Comparison of ENCODE assay signal across 16 cellular contexts in genomic region chr9:131347376-131348020, GRCh38. TPM values are rescaled to one million over a fixed set of nuclear protein-coding genes. Genes with fewer than 3 reads are reported as not detected.
"Had no signal": no experiment of that assay in that cellular context is flagged by ENCODE, and none has a peak within 500 bp of the region (broad histone marks: within the 10 kb centered on the region; RNA-seq: fewer than 3 reads in every experiment).

No MANE protein-coding gene starts in this region.

- H3K9me3 ChIP-seq: esophagus squamous epithelium, uterus had no signal

- H3K36me3 ChIP-seq: esophagus squamous epithelium, uterus had no signal

- ATAC-seq: activated CD8-positive, alpha-beta memory T cell treated with anti-CD3 and anti-CD28 coated beads, Interleukin-2, amount 10 ng/mL, durations not matched to agents 7 days and 5 days; activated T-cell treated with anti-CD3 and anti-CD28 coated beads, Interleukin-2, amount 50 U/mL, for 4 hours; left lobe of liver had no signal

- H3K27me3 ChIP-seq: uterus had no signal

- FAIRE-seq: astrocyte, colon, islet of Langerhans had no signal

- DNase-seq: activated CD4-positive, alpha-beta T cell treated with anti-CD3 and anti-CD28 coated beads, Interleukin-2, amount 50 U/mL, for 48 hours; activated CD8-positive, alpha-beta memory T cell treated with anti-CD3 and anti-CD28 coated beads, Interleukin-2, amount 10 ng/mL, durations not matched to agents 7 days and 5 days; activated gamma-delta T cell treated with Interleukin-2 at 50 U/mL for 16 hours; activated naive CD8-positive, alpha-beta T cell treated with anti-CD3 and anti-CD28 coated beads, Interleukin-2, amount 10 ng/mL, durations not matched to agents 7 days and 5 days; activated T-cell treated with anti-CD3 and anti-CD28 coated beads, Interleukin-2, amount 50 U/mL, for 4 hours; esophagus squamous epithelium; foreskin fibroblast; mesenchymal stem cell; T-helper 2 cell; uterus had no signal

- H3K4me3 ChIP-seq: esophagus squamous epithelium, skin epidermis, uterus had no signal

- H3K36me3 Mint-ChIP-seq: activated CD8-positive, alpha-beta memory T cell treated with anti-CD3 and anti-CD28 coated beads, Interleukin-2, amount 10 ng/mL, durations not matched to agents 7 days and 5 days; activated naive CD8-positive, alpha-beta T cell treated with anti-CD3 and anti-CD28 coated beads, Interleukin-2, amount 10 ng/mL, durations not matched to agents 7 days and 5 days had no signal

- H3K9ac ChIP-seq: parathyroid adenoma had no signal

- H3K27ac ChIP-seq: esophagus squamous epithelium, parathyroid adenoma, skin epidermis, uterus had no signal

- H3K4me1 ChIP-seq: parathyroid adenoma, uterus had no signal

- H3K4me3 Mint-ChIP-seq: activated CD8-positive, alpha-beta memory T cell treated with anti-CD3 and anti-CD28 coated beads, Interleukin-2, amount 10 ng/mL, durations not matched to agents 7 days and 5 days; activated naive CD8-positive, alpha-beta T cell treated with anti-CD3 and anti-CD28 coated beads, Interleukin-2, amount 10 ng/mL, durations not matched to agents 7 days and 5 days; activated T-cell treated with anti-CD3 and anti-CD28 coated beads, Interleukin-2, amount 50 U/mL, for 4 hours had no signal

- H3K27ac Mint-ChIP-seq: activated CD8-positive, alpha-beta memory T cell treated with anti-CD3 and anti-CD28 coated beads, Interleukin-2, amount 10 ng/mL, durations not matched to agents 7 days and 5 days; activated naive CD8-positive, alpha-beta T cell treated with anti-CD3 and anti-CD28 coated beads, Interleukin-2, amount 10 ng/mL, durations not matched to agents 7 days and 5 days had no signal

- H3K9me3 Mint-ChIP-seq: activated T-cell treated with anti-CD3 and anti-CD28 coated beads, Interleukin-2, amount 50 U/mL, for 4 hours had no signal

RNA-seq across cellular contexts. Expression of gene PLPP7, which starts 58.0 kb away (rescaled TPM):
- total RNA-seq: activated CD8-positive, alpha-beta memory T cell treated with anti-CD3 and anti-CD28 coated beads, Interleukin-2, amount 10 ng/mL, durations not matched to agents 7 days and 5 days; activated T-cell treated with anti-CD3 and anti-CD28 coated beads, Interleukin-2, amount 50 U/mL, for 4 hours had no signal
